In genomic region chr20:60056345-60057122, GRCh38 we compare ENCODE assay signal across 1 cellular context.
TF ChIP-seq lines count a peak whose summit lies in the region.

No MANE protein-coding gene starts in this region.

TF ChIP-seq in WTC11, 78 proteins besides CTCF, POLR2A, EP300 and RAD21 (continued from another document):
- TF ChIP-seq CBFB (CRISPR knock-in tag; IDR thresholded peaks at IDR 0.05; ENCODE audit: low read depth) (no peak), AR (CRISPR knock-in tag; IDR thresholded peaks at IDR 0.05) (no peak), SOX15 (CRISPR knock-in tag; IDR thresholded peaks at IDR 0.05) (no peak)
